In genomic region chr13:34127523-34127922, GRCh38 we compare ENCODE assay signal across 33 cellular contexts.
"Had no signal": no experiment of that assay in that cellular context is flagged by ENCODE, and none has a peak within 500 bp of the region (broad histone marks: within the 10 kb centered on the region; RNA-seq: fewer than 3 reads in every experiment).

No MANE protein-coding gene starts in this region.

- H3K36me3 Mint-ChIP-seq: activated naive CD8-positive, alpha-beta T cell had no signal

- H3K27ac ChIP-seq: body of pancreas, esophagus muscularis mucosa, gastroesophageal sphincter, heart right ventricle, WERI-Rb-1 had no signal

- H3K9me3 Mint-ChIP-seq: activated CD4-positive, alpha-beta memory T cell treated with anti-CD3 and anti-CD28 coated beads, Interleukin-2, amount 10 ng/mL, durations not matched to agents 7 days and 5 days; activated CD4-positive, alpha-beta T cell treated with anti-CD3 and anti-CD28 coated beads, Interleukin-2, amount 10 ng/mL, durations not matched to agents 7 days and 5 days; activated T-cell treated with anti-CD3 and anti-CD28 coated beads, Interleukin-2, amount 50 U/mL, for 24 hours; activated T-helper 17 cell treated with anti-CD3 and anti-CD28 coated beads, Interleukin-2, amount 50 U/mL, for 72 hours; effector memory CD8-positive, alpha-beta T cell; T-helper 2 cell treated with Interferon-gamma antibody and Interleukin-4, amounts not matched to agents 5 μg/mL and 100 μg/mL, for 36 hours had no signal

- ATAC-seq: activated CD4-positive, alpha-beta T cell treated with anti-CD3 and anti-CD28 coated beads for 36 hours; activated T-helper 17 cell treated with anti-CD3 and anti-CD28 coated beads, Interleukin-2, amount 50 U/mL, for 72 hours; body of pancreas; effector memory CD8-positive, alpha-beta T cell; gastroesophageal sphincter; heart right ventricle; T-helper 17 cell had no signal

- H3K4me1 Mint-ChIP-seq: activated CD4-positive, alpha-beta memory T cell treated with anti-CD3 and anti-CD28 coated beads, Interleukin-2, amount 10 ng/mL, durations not matched to agents 7 days and 5 days; activated CD4-positive, alpha-beta T cell treated with anti-CD3 and anti-CD28 coated beads for 36 hours; activated CD4-positive, alpha-beta T cell treated with anti-CD3 and anti-CD28 coated beads, Interleukin-2, amount 10 ng/mL, durations not matched to agents 7 days and 5 days; activated T-helper 17 cell treated with anti-CD3 and anti-CD28 coated beads, Interleukin-2, amount 50 U/mL, for 72 hours; T-helper 17 cell had no signal

- H3K27ac Mint-ChIP-seq: activated CD4-positive, alpha-beta memory T cell treated with anti-CD3 and anti-CD28 coated beads, Interleukin-2, amount 10 ng/mL, durations not matched to agents 7 days and 5 days; activated CD4-positive, alpha-beta T cell treated with anti-CD3 and anti-CD28 coated beads for 36 hours; activated CD4-positive, alpha-beta T cell treated with anti-CD3 and anti-CD28 coated beads, Interleukin-2, amount 10 ng/mL, durations not matched to agents 7 days and 5 days; activated naive CD8-positive, alpha-beta T cell; activated T-cell treated with anti-CD3 and anti-CD28 coated beads, Interleukin-2, amount 50 U/mL, for 24 hours; activated T-helper 17 cell treated with anti-CD3 and anti-CD28 coated beads, Interleukin-2, amount 50 U/mL, for 72 hours; effector memory CD8-positive, alpha-beta T cell; T-helper 17 cell; T-helper 2 cell treated with Interferon-gamma antibody and Interleukin-4, amounts not matched to agents 5 μg/mL and 100 μg/mL, for 36 hours had no signal

- H3K4me3 ChIP-seq: body of pancreas, esophagus muscularis mucosa, gastroesophageal sphincter, heart right ventricle had no signal

- H3K36me3 ChIP-seq: esophagus muscularis mucosa, gastroesophageal sphincter, heart right ventricle, WERI-Rb-1 had no signal

- H3K9me3 ChIP-seq: body of pancreas, esophagus muscularis mucosa, gastroesophageal sphincter, heart right ventricle had no signal

- DNase-seq: activated CD4-positive, alpha-beta memory T cell treated with anti-CD3 and anti-CD28 coated beads, Interleukin-2, amount 10 ng/mL, durations not matched to agents 7 days and 5 days; activated CD4-positive, alpha-beta T cell treated with anti-CD3 and anti-CD28 coated beads for 36 hours; activated CD4-positive, alpha-beta T cell treated with anti-CD3 and anti-CD28 coated beads, Interleukin-2, amount 10 ng/mL, durations not matched to agents 7 days and 5 days; activated CD4-positive, alpha-beta T cell treated with anti-CD3 and anti-CD28 coated beads, Interleukin-2, amount 50 U/mL, for 4 hours; activated CD4-positive, CD25-positive, alpha-beta regulatory T cell; activated CD4-positive, CD25-positive, alpha-beta regulatory T cell treated with anti-CD3 and anti-CD28 coated beads, Interleukin-2, amount 50 U/mL, for 72 hours; activated CD8-positive, alpha-beta memory T cell treated with anti-CD3 and anti-CD28 coated beads, Interleukin-2, amount 50 U/mL, for 48 hours; activated effector memory CD4-positive, alpha-beta T cell treated with Interleukin-2 at 50 U/mL for 16 hours; activated gamma-delta T cell treated with Interleukin-2 at 50 U/mL for 16 hours; activated naive CD4-positive, alpha-beta T cell treated with anti-CD3 and anti-CD28 coated beads, Interleukin-2, amount 50 U/mL, for 16 hours; activated naive CD4-positive, alpha-beta T cell treated with Interleukin-2 at 50 U/mL for 16 hours; activated T-cell treated with anti-CD3 and anti-CD28 coated beads for 4 hours; activated T-cell treated with anti-CD3 and anti-CD28 coated beads, Interleukin-2, amount 50 U/mL, for 24 hours; amniotic stem cell; anterior cingulate cortex; body of pancreas; caudate nucleus; cortex of kidney; dermis blood vessel endothelial cell; effector CD4-positive, alpha-beta T cell; effector memory CD8-positive, alpha-beta T cell; erythroblast; foreskin melanocyte; heart right ventricle; T-helper 1 cell; T-helper 17 cell; T1000; WERI-Rb-1 had no signal

- H3K27me3 Mint-ChIP-seq: activated CD4-positive, alpha-beta memory T cell treated with anti-CD3 and anti-CD28 coated beads, Interleukin-2, amount 10 ng/mL, durations not matched to agents 7 days and 5 days; activated CD4-positive, alpha-beta T cell treated with anti-CD3 and anti-CD28 coated beads, Interleukin-2, amount 10 ng/mL, durations not matched to agents 7 days and 5 days; activated naive CD8-positive, alpha-beta T cell; activated T-cell treated with anti-CD3 and anti-CD28 coated beads, Interleukin-2, amount 50 U/mL, for 24 hours; activated T-helper 17 cell treated with anti-CD3 and anti-CD28 coated beads, Interleukin-2, amount 50 U/mL, for 72 hours; effector memory CD8-positive, alpha-beta T cell; T-helper 17 cell had no signal

- H3K27me3 ChIP-seq: body of pancreas, esophagus muscularis mucosa, gastroesophageal sphincter, heart right ventricle had no signal

- H3K4me3 Mint-ChIP-seq: activated CD4-positive, alpha-beta memory T cell treated with anti-CD3 and anti-CD28 coated beads, Interleukin-2, amount 10 ng/mL, durations not matched to agents 7 days and 5 days; activated CD4-positive, alpha-beta T cell treated with anti-CD3 and anti-CD28 coated beads for 36 hours; activated CD4-positive, alpha-beta T cell treated with anti-CD3 and anti-CD28 coated beads, Interleukin-2, amount 10 ng/mL, durations not matched to agents 7 days and 5 days; activated naive CD8-positive, alpha-beta T cell; activated T-cell treated with anti-CD3 and anti-CD28 coated beads, Interleukin-2, amount 50 U/mL, for 24 hours; activated T-helper 17 cell treated with anti-CD3 and anti-CD28 coated beads, Interleukin-2, amount 50 U/mL, for 72 hours; effector memory CD8-positive, alpha-beta T cell; T-helper 17 cell; T-helper 2 cell treated with Interferon-gamma antibody and Interleukin-4, amounts not matched to agents 5 μg/mL and 100 μg/mL, for 36 hours had no signal

- H3K4me1 ChIP-seq: esophagus muscularis mucosa, gastroesophageal sphincter, heart right ventricle had no signal
